Comparison of ENCODE assay signal across 33 cellular contexts in genomic region chr3:185067173-185067572, GRCh38.
"Had no signal": no experiment of that assay in that cellular context is flagged by ENCODE, and none has a peak within 500 bp of the region (broad histone marks: within the 10 kb centered on the region; RNA-seq: fewer than 3 reads in every experiment).

No MANE protein-coding gene starts in this region.

- H3K9me3 Mint-ChIP-seq: activated B cell treated with CpG ODN at 0.5 μM for 24 hours; activated T-cell treated with anti-CD3 and anti-CD28 coated beads, Interleukin-2, amount 50 U/mL, for 24 hours; central memory CD8-positive, alpha-beta T cell; dendritic cell treated with granulocyte-macrophage colony-stimulating factor and Interleukin-4, amounts not matched to agents 40 ng/mL and 50 ng/mL, for 4 days; endodermal cell; T-helper 2 cell treated with Interferon-gamma antibody and Interleukin-4, amounts not matched to agents 5 μg/mL and 100 μg/mL, for 36 hours had no signal

- H3K27ac Mint-ChIP-seq: activated B cell treated with CpG ODN at 0.5 μM for 24 hours; activated naive CD8-positive, alpha-beta T cell; activated T-cell treated with anti-CD3 and anti-CD28 coated beads, Interleukin-2, amount 50 U/mL, for 24 hours; activated T-cell treated with anti-CD3 and anti-CD28 coated beads, Interleukin-2, amount 50 U/mL, for 72 hours; dendritic cell treated with granulocyte-macrophage colony-stimulating factor and Interleukin-4, amounts not matched to agents 40 ng/mL and 50 ng/mL, for 4 days; endodermal cell; T-helper 17 cell; T-helper 2 cell treated with Interferon-gamma antibody and Interleukin-4, amounts not matched to agents 5 μg/mL and 100 μg/mL, for 36 hours had no signal

- H3K4me3 Mint-ChIP-seq: activated B cell treated with CpG ODN at 0.5 μM for 24 hours; activated naive CD8-positive, alpha-beta T cell; activated T-cell treated with anti-CD3 and anti-CD28 coated beads, Interleukin-2, amount 50 U/mL, for 24 hours; activated T-cell treated with anti-CD3 and anti-CD28 coated beads, Interleukin-2, amount 50 U/mL, for 72 hours; central memory CD8-positive, alpha-beta T cell; dendritic cell treated with granulocyte-macrophage colony-stimulating factor and Interleukin-4, amounts not matched to agents 40 ng/mL and 50 ng/mL, for 4 days; endodermal cell; T-helper 17 cell; T-helper 2 cell treated with Interferon-gamma antibody and Interleukin-4, amounts not matched to agents 5 μg/mL and 100 μg/mL, for 36 hours had no signal

- H3K4me1 Mint-ChIP-seq: activated B cell treated with CpG ODN at 0.5 μM for 24 hours; central memory CD8-positive, alpha-beta T cell; T-helper 17 cell had no signal

- FAIRE-seq: astrocyte, bronchial epithelial cell, frontal cortex had no signal

- DNase-seq: activated B cell treated with CpG ODN at 0.5 μM for 24 hours; activated CD4-positive, alpha-beta T cell treated with anti-CD3 and anti-CD28 coated beads for 48 hours; activated CD4-positive, alpha-beta T cell treated with anti-CD3 and anti-CD28 coated beads, Interleukin-2, amount 50 U/mL, for 1 hour; activated CD4-positive, alpha-beta T cell treated with anti-CD3 and anti-CD28 coated beads, Interleukin-2, amount 50 U/mL, for 48 hours; activated CD8-positive, alpha-beta memory T cell treated with anti-CD3 and anti-CD28 coated beads, Interleukin-2, amount 50 U/mL, for 48 hours; activated gamma-delta T cell; activated naive CD4-positive, alpha-beta T cell; activated naive CD4-positive, alpha-beta T cell treated with anti-CD3 and anti-CD28 coated beads, Interleukin-2, amount 50 U/mL, for 16 hours; activated T-cell treated with anti-CD3 and anti-CD28 coated beads for 4 hours; activated T-cell treated with anti-CD3 and anti-CD28 coated beads, Interleukin-2, amount 50 U/mL, for 24 hours; activated T-cell treated with anti-CD3 and anti-CD28 coated beads, Interleukin-2, amount 50 U/mL, for 72 hours; amniotic stem cell; anterior cingulate cortex; brain microvascular endothelial cell; dorsolateral prefrontal cortex; effector memory CD4-positive, alpha-beta T cell; endodermal cell; erythroblast; foreskin fibroblast; head of caudate nucleus; hypothalamus; T-helper 17 cell; T1000; WERI-Rb-1 had no signal

- H3K36me3 Mint-ChIP-seq: activated naive CD8-positive, alpha-beta T cell had no signal

- H3K27me3 Mint-ChIP-seq: activated B cell treated with CpG ODN at 0.5 μM for 24 hours; activated T-cell treated with anti-CD3 and anti-CD28 coated beads, Interleukin-2, amount 50 U/mL, for 24 hours; dendritic cell treated with granulocyte-macrophage colony-stimulating factor and Interleukin-4, amounts not matched to agents 40 ng/mL and 50 ng/mL, for 4 days; T-helper 17 cell had no signal

- H3K27me3 ChIP-seq: brain microvascular endothelial cell, dorsolateral prefrontal cortex had no signal

- ATAC-seq: activated CD4-positive, CD25-positive, alpha-beta regulatory T cell treated with anti-CD3 and anti-CD28 coated beads, Interleukin-2, amount 50 U/mL, for 24 hours; activated T-cell treated with anti-CD3 and anti-CD28 coated beads, Interleukin-2, amount 50 U/mL, for 72 hours; T-helper 17 cell had no signal

- H3K27ac ChIP-seq: brain microvascular endothelial cell, coronary artery, dorsolateral prefrontal cortex, WERI-Rb-1 had no signal

- H3K36me3 ChIP-seq: brain microvascular endothelial cell, WERI-Rb-1 had no signal

- H3K4me3 ChIP-seq: coronary artery, dorsolateral prefrontal cortex had no signal
